In the genomic region with DNA sequence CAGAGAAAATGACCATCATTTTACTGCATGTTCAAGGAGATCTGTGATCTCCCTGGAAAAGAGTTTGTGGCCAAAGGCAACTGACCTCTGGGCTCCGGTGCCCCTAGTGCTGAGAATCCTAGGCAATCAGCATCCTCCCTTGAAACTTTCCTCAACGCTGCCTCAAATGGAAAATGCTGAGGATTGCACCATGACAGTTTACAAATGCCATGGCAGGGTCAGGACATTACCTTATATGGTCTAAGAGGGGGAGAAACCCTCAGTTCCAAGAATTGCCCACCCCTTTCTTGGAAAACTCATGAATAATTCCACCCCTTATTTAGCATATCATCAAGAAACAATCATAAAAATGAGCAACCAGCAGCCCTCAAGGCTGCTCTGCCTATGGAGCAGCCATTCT, we compare ENCODE assay signal across 14 cellular contexts. TPM values are rescaled to one million over a fixed set of nuclear protein-coding genes. Genes with fewer than 3 reads are reported as not detected.
A peak's percentile ranks its signal among the peaks of the same experiment; 100 is the strongest.
DNase-seq lines count a peak whose midpoint lies in the region; ATAC-seq and TF ChIP-seq lines count a peak whose summit lies in the region.
"Had no signal": no experiment of that assay in that cellular context is flagged by ENCODE, and none has a peak within 500 bp of the region (broad histone marks: within the 10 kb centered on the region; RNA-seq: fewer than 3 reads in every experiment).

No MANE protein-coding gene starts in this region.

- POLR2A ChIA-PET in HEK293T (lab: Yijun Ruan, JAX) = no interaction called here

- no TSS peak for BruUV-seq in Calu3 (replicated peaks; lab: Mats Ljungman, UMichigan)

- H3K4me1 Mint-ChIP-seq in HFFc6 (ENCODE audit: low read depth) (peaks cover 84% of the 10 kb centered on the region), Calu3 (ENCODE audit: low read depth, unreplicated experiment) (peaks cover 15% of the 10 kb centered on the region)

- intact Hi-C loops in Calu3 (cut with micrococcal nuclease; ENCODE audit: unreplicated experiment) = loop anchor here (5.0 kb wide), 1 partner anchor 53 kb away; no protein-coding TSS in a partner anchor

- peaks cover 64% of the 10 kb centered on the region for H3K4me1 ChIP-seq in ACC112 (ENCODE audit: control insufficient read depth, insufficient read depth, low read length, unreplicated experiment)
- H3K4me1 ChIP-seq: Peyer's patch, upper lobe of right lung had no signal

- H3K9me3 Mint-ChIP-seq in HFFc6 (no peaks in the 10 kb centered on the region), Calu3 (ENCODE audit: low read depth, unreplicated experiment) (no peaks in the 10 kb centered on the region)

- H3K27ac Mint-ChIP-seq in HFFc6 (peak overlapping the region; percentile 98), Calu3 (ENCODE audit: unreplicated experiment) (no peak overlapping the region)
- H3K27ac Mint-ChIP-seq: CD4-positive, CD25-positive, alpha-beta regulatory T cell had no signal

- H3K36me3 Mint-ChIP-seq in HFFc6 (ENCODE audit: low read depth) (peaks cover 22% of the 10 kb centered on the region), Calu3 (ENCODE audit: insufficient read depth, unreplicated experiment) (no peaks in the 10 kb centered on the region)
- H3K36me3 Mint-ChIP-seq: CD4-positive, CD25-positive, alpha-beta regulatory T cell had no signal

- H3K4me3 Mint-ChIP-seq in HFFc6 = peak overlapping the region; percentile 91; the same call in 1 of the 2 replicates
- no peak overlapping the region for H3K4me3 Mint-ChIP-seq in Calu3 (ENCODE audit: low read depth, unreplicated experiment)
- H3K4me3 Mint-ChIP-seq: CD4-positive, CD25-positive, alpha-beta regulatory T cell had no signal

- peak; percentile 26; the same call in 1 of the 2 replicates for TF ChIP-seq CTCF in HFFc6 (IDR thresholded peaks at IDR 0.05)
- TF ChIP-seq CTCF in Calu3 (IDR thresholded peaks at IDR 0.05; ENCODE audit: unreplicated experiment) = no peak

- H3K4me3 ChIP-seq in ACC112 (ENCODE audit: low read depth, low read length) = no peak overlapping the region
- H3K4me3 ChIP-seq: Peyer's patch, sigmoid colon, upper lobe of right lung had no signal

- CTCF ChIA-PET in Calu3 (lab: Charles Lee) = no interaction called here
- CTCF ChIA-PET in HEK293T (lab: Yijun Ruan, JAX) = interaction anchor here (0.6 kb wide), 1 partner anchor 38 kb away, joined by 3 read pairs; no protein-coding TSS in a partner anchor

- H3K27ac ChIP-seq in ACC112 (ENCODE audit: low read depth, low read length) = peak overlapping the region; percentile 83
- H3K27ac ChIP-seq: Peyer's patch, sigmoid colon, upper lobe of right lung had no signal

- H3K36me3 ChIP-seq in ACC112 (ENCODE audit: insufficient read depth, low read length) = no peaks in the 10 kb centered on the region
- H3K36me3 ChIP-seq: Peyer's patch, sigmoid colon, upper lobe of right lung had no signal

- peaks cover 2% of the 10 kb centered on the region for H3K27me3 Mint-ChIP-seq in HFFc6 (ENCODE audit: insufficient read depth)
- no peaks in the 10 kb centered on the region for H3K27me3 Mint-ChIP-seq in Calu3 (ENCODE audit: unreplicated experiment)

- no peak for ATAC-seq in HG02970 (IDR thresholded peaks at IDR 0.05; ENCODE audit: low FRiP score, unreplicated experiment)
- ATAC-seq: upper lobe of right lung had no signal

- H3K79me2 ChIP-seq in ACC112 (ENCODE audit: control insufficient read depth, insufficient read depth, low read length, unreplicated experiment) = no peaks in the 10 kb centered on the region

- DNase-seq in HFFc6 (peak; percentile 24), amniotic stem cell (lab: John Stamatoyannopoulos, UW) (peak; percentile 42), iPS-NIHi11 (ENCODE audit: low spot score) (peak; percentile 72), Calu3 (no peak), HEK293T (ENCODE audit: extremely low spot score) (no peak), NCI-H1105 (lab: John Stamatoyannopoulos, UW) (no peak)
- DNase-seq: aorta; CD4-positive, CD25-positive, alpha-beta regulatory T cell; NCI-H2107; Peyer's patch; sigmoid colon; upper lobe of right lung had no signal

- no peaks in the 10 kb centered on the region for H3K27me3 ChIP-seq in ACC112 (ENCODE audit: insufficient read depth, low read length)
- H3K27me3 ChIP-seq: Peyer's patch, sigmoid colon, upper lobe of right lung had no signal

- no peak overlapping the region for H2AFZ ChIP-seq in ACC112 (ENCODE audit: low read length, unreplicated experiment)

TF ChIP-seq in HEK293T, 16 proteins besides CTCF, POLR2A, EP300 and RAD21:
- TF ChIP-seq SUZ12 (IDR thresholded peaks at IDR 0.05) (no peak), ELF4 (IDR thresholded peaks at IDR 0.05) (no peak)

RNA-seq across cellular contexts. Expression of a gene that starts 48.3 kb away (rescaled TPM):
- 10 to 100 TPM; 31.6 to 36.0 (median 35.1) TPM for total RNA-seq in HFFc6 (2021; fragmentation: NEBNext Ultra II Directional; extraction: Animal tissue kit (Norgen Biotek cat#: 25700))
- not detected in 2 replicates for total RNA-seq in Calu3 (2022)

Comparison
In these comparisons a context has a peak if more than half of its experiments do, and no peak if none do; other contexts are left out.
1. DNase-seq: peak in HFFc6 (single experiment), amniotic stem cell (single experiment) and iPS-NIHi11 (single experiment); none in Calu3 (single experiment), HEK293T (single experiment) and NCI-H1105 (single experiment).
2. RNA of a gene that starts 48.3 kb away (total RNA-seq): 31.6 to 36.0 TPM in HFFc6; not detected in Calu3; every median in the first group is over 10 times any median in the second.